8 cellular contexts compared by ENCODE assay signal in genomic region chr2:11344956-11345671, GRCh38. TPM values are rescaled to one million over a fixed set of nuclear protein-coding genes. Genes with fewer than 3 reads are reported as not detected.
DNase-seq lines count a peak whose midpoint lies in the region; ATAC-seq and TF ChIP-seq lines count a peak whose summit lies in the region.

No MANE protein-coding gene starts in this region.

- peaks cover 0 to 1% of the 10 kb centered on the region in 2 donors for H3K27me3 Mint-ChIP-seq in CD4-positive, alpha-beta memory T cell
- H3K27me3 Mint-ChIP-seq in activated B cell treated with CpG ODN at 0.5 μM for 24 hours: no peaks in the 10 kb centered on the region

- DNase-seq in CD4-positive, alpha-beta memory T cell: peak in 2 of 5 donors; percentile 24 to 30
- DNase-seq in KBM-7 (peak; percentile 72), activated B cell treated with CpG ODN at 0.5 μM for 24 hours (peak; percentile 51), myocyte (ENCODE audit: low read depth) (peak; percentile 79)
- DNase-seq in activated effector memory CD4-positive, alpha-beta T cell treated with Interleukin-2 at 50 U/mL for 16 hours: no peak

- intact Hi-C loops in CD4-positive, alpha-beta memory T cell (cut with micrococcal nuclease): loop anchor here (1.0 to 10.0 kb wide), 5 partner anchors 122 to 1393 kb away; partner anchors contain the start of genes E2F6, GRHL1, LPIN1 and PDIA6
- intact Hi-C loops in activated B cell treated with CpG ODN at 0.5 μM for 24 hours (cut with micrococcal nuclease): loop anchor here (1.0 to 10.0 kb wide), 7 partner anchors 118 to 1920 kb away; partner anchors contain the start of genes CPSF3, ITGB1BP1, LPIN1 and PDIA6

- H3K36me3 Mint-ChIP-seq in CD4-positive, alpha-beta memory T cell: peaks cover 0 to 11% of the 10 kb centered on the region in 2 donors
- H3K36me3 Mint-ChIP-seq in activated B cell treated with CpG ODN at 0.5 μM for 24 hours (ENCODE audit: low read depth): peaks cover 2% of the 10 kb centered on the region

- POLR2A ChIA-PET in CD4-positive, alpha-beta memory T cell (lab: Charles Lee; ENCODE audit: partially characterized antibody): interaction anchor here (0.6 to 3.0 kb wide), 11 partner anchors 8 to 533 kb away, joined by 3 to 24 read pairs (median 7); partner anchors contain the start of genes E2F6, PDIA6 and SLC66A3
- POLR2A ChIA-PET in activated B cell treated with CpG ODN at 0.5 μM for 24 hours (lab: Charles Lee): interaction anchor here (0.8 to 2.5 kb wide), 6 partner anchors 28 to 532 kb away, joined by 3 to 20 read pairs (median 6); partner anchors contain the start of gene SLC66A3

- in situ Hi-C loops in KBM-7 (cut with MboI; ENCODE audit: low pct_unique_long_range_greater_than_20kb, low sequenced_read_pairs): no loop called here

- H3K27ac Mint-ChIP-seq in CD4-positive, alpha-beta memory T cell: peak overlapping the region; percentile 81 to 93 (median 89)
- peak overlapping the region; percentile 86 for H3K27ac Mint-ChIP-seq in activated B cell treated with CpG ODN at 0.5 μM for 24 hours

- ATAC-seq in GM19395 (IDR thresholded peaks at IDR 0.05; ENCODE audit: unreplicated experiment) (peak; percentile 38), activated B cell treated with CpG ODN at 0.5 μM for 24 hours (ENCODE audit: low read depth) (peak; percentile 47), esophagus mucosa (peak; percentile 73)

- H3K9me3 ChIP-seq in CD4-positive, alpha-beta memory T cell (ENCODE audit: control insufficient read depth in 1 of 2, low read length in 2 of 2): no peaks in the 10 kb centered on the region

- peak overlapping the region; percentile 28 for H3K27ac ChIP-seq in CD4-positive, alpha-beta memory T cell (ENCODE audit: low read depth, low read length)
- peak overlapping the region; percentile 98 for H3K27ac ChIP-seq in urinary bladder (ENCODE audit: low read depth)

- no peaks in the 10 kb centered on the region for H3K27me3 ChIP-seq in CD4-positive, alpha-beta memory T cell (ENCODE audit: insufficient read depth, low read length)

- H3K9me3 Mint-ChIP-seq in CD4-positive, alpha-beta memory T cell: no peaks in the 10 kb centered on the region
- H3K9me3 Mint-ChIP-seq in activated B cell treated with CpG ODN at 0.5 μM for 24 hours: no peaks in the 10 kb centered on the region

- peaks cover 20 to 38% (median 22%) of the 10 kb centered on the region in 4 donors for H3K4me1 Mint-ChIP-seq in CD4-positive, alpha-beta memory T cell
- peaks cover 23% of the 10 kb centered on the region for H3K4me1 Mint-ChIP-seq in activated B cell treated with CpG ODN at 0.5 μM for 24 hours

- H3K4me3 Mint-ChIP-seq in CD4-positive, alpha-beta memory T cell: peak overlapping the region; percentile 87 to 92 (median 90)
- H3K4me3 Mint-ChIP-seq in activated B cell treated with CpG ODN at 0.5 μM for 24 hours: peak overlapping the region; percentile 86

- H3K4me1 ChIP-seq in CD4-positive, alpha-beta memory T cell (ENCODE audit: insufficient read depth, low read length): peaks cover 36% of the 10 kb centered on the region
- no peaks in the 10 kb centered on the region for H3K4me1 ChIP-seq in urinary bladder (ENCODE audit: insufficient read depth)

- CTCF ChIA-PET in CD4-positive, alpha-beta memory T cell (lab: Charles Lee; ENCODE audit: partially characterized antibody): interaction anchor here (0.9 to 2.4 kb wide), 2 partner anchors 14 to 212 kb away, joined by 3 to 9 read pairs; a partner anchor contains a TSS
- CTCF ChIA-PET in activated B cell treated with CpG ODN at 0.5 μM for 24 hours (lab: Charles Lee): no interaction called here

- TF ChIP-seq CTCF in activated B cell treated with CpG ODN at 0.5 μM for 24 hours (IDR thresholded peaks at IDR 0.05): no peak

- 1% methylated on average over 58 of the region's 58 CpGs for WGBS in urinary bladder

- no peaks in the 10 kb centered on the region for H3K36me3 ChIP-seq in CD4-positive, alpha-beta memory T cell (ENCODE audit: insufficient read depth, low read length)
- H3K36me3 ChIP-seq in urinary bladder (ENCODE audit: insufficient read depth): no peaks in the 10 kb centered on the region

- peak overlapping the region; percentile 29 to 47 for H3K4me3 ChIP-seq in CD4-positive, alpha-beta memory T cell (ENCODE audit: low read length in 2 of 2)
- H3K4me3 ChIP-seq in urinary bladder (ENCODE audit: low read depth, low read length): peak overlapping the region; percentile 99

RNA-seq across cellular contexts. Expression of gene ROCK2, which starts 0.7 kb away (rescaled TPM):
- total RNA-seq in CD4-positive, alpha-beta memory T cell: 10 to 100 TPM; 24.3 to 26.7 TPM
- polyA plus RNA-seq in CD4-positive, alpha-beta memory T cell: 10 to 100 TPM in 1 of 2 donors, 1 to 10 TPM in 1; 4.0 to 18.8 TPM
- total RNA-seq in activated B cell treated with CpG ODN at 0.5 μM for 24 hours (18.5 and 18.8 TPM in 2 replicates), esophagus mucosa (14.4 TPM), myocyte (27.2 and 41.1 TPM in 2 replicates), urinary bladder (167 TPM)
- polyA plus RNA-seq in myocyte (2012): 6.8 TPM
- 36.3 TPM for polyA plus RNA-seq in urinary bladder
